11 cellular contexts compared by ENCODE assay signal in the genomic region with DNA sequence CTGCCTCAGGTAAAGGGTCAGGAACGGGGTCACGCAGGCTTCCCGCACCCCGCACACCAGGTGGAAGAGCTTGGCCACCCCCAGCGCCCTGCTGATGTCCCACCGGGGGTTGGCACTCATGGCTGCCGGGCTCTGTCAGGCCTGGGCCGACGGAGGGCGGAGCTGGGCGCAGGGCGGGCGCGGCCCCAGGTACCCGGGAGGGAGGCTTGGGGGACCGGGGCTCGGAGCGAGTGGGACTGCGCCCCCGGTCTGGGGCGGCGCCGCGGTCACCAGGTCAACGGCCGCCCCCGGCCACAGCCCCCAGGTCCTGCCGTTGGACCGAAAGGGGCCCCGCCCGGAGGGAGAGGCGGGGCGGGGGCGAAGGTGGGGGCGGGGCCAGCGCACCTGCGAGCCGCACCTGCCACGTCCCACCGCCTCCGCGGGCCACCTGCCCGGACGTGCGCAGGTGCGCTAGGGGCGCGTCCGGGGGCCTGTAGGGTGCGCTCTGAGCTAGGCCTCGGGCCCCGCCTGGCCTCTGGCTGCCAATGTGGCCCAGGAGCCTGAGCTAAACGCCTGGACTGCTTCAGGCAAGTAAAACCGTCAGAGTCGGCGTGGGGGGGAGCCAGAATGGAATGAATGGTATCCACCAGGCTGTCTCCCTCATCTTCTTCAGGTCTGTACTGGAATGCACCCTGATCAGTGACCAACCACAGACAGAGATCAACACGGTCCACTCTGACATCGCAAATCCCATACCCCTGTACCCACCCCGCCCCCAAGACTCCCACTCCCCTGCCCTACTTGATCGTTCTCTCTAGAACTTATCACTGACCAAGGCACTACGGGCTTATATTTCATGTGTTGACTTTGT. TPM values are rescaled to one million over a fixed set of nuclear protein-coding genes. Genes with fewer than 3 reads are reported as not detected.
A peak's percentile ranks its signal among the peaks of the same experiment; 100 is the strongest.
DNase-seq lines count a peak whose midpoint lies in the region; ATAC-seq and TF ChIP-seq lines count a peak whose summit lies in the region.
"Had no signal": no experiment of that assay in that cellular context is flagged by ENCODE, and none has a peak within 500 bp of the region (broad histone marks: within the 10 kb centered on the region; RNA-seq: fewer than 3 reads in every experiment).

A gene with protein sequence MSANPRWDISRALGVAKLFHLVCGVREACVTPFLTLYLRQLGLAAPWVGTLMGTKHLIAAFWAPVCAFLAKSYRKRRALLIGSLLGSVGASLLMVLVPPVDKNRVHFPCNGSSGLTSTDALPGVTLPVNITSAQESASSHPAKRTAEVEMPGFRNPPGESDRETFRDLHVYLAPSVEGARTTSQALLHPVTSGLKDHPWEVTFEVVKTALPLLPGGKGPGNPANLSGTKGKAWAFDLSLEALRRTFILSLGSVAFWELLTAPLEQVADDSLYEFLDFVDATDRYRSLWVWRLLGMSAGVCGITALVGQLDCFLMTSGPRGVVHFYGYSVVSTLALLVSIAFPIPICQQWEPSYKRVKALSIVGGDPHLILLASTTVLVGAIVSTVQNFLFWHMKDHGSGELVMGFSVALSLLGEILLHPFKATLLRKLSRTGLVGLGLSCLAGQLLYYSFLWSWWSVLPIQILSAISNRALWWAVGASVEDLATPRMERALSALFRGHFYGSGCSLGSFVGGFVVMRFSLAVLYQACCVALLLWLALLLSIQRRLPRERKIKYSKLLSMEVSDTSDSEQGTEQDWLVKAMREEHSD (minus strand): TSS at position 365 of the 850 bp plus-strand sequence. CDS start 245 bp downstream, at position 120.

- TF ChIP-seq CTCF in Calu3 (IDR thresholded peaks at IDR 0.05; ENCODE audit: unreplicated experiment) = no peak

- peak; percentile 63 for DNase-seq in Calu3
- DNase-seq in mesenchymal stem cell = no peak
- DNase-seq in UCSD-AML1 (lab: John Stamatoyannopoulos, UW; ENCODE audit: unreplicated experiment) = no peak
- DNase-seq in HUDEP-2 (lab: John Stamatoyannopoulos, UW; ENCODE audit: unreplicated experiment in 76 of 76) = no peak
- DNase-seq in HCEC 1CT = no peak
- DNase-seq: right lobe of liver had no signal

- no peak within 1 kb of the TSS for H2BK5ac ChIP-seq in mesenchymal stem cell (ENCODE audit: low read depth, low read length, poor library complexity, severe bottlenecking)

- no peak within 1 kb of the TSS for H3K18ac ChIP-seq in mesenchymal stem cell (ENCODE audit: low read depth in 1 of 2, low read length in 2 of 2)

- no peak within 1 kb of the TSS for H4K8ac ChIP-seq in mesenchymal stem cell (ENCODE audit: low read length)

- no peak within 1 kb of the TSS for H2BK15ac ChIP-seq in mesenchymal stem cell (ENCODE audit: low read depth, poor library complexity, severe bottlenecking)

- H3K27me3 ChIP-seq in endocrine pancreas (ENCODE audit: control insufficient read depth, insufficient read depth, low read length) (no peaks in the 10 kb centered on the region), mesenchymal stem cell (ENCODE audit: control insufficient read depth in 1 of 2, insufficient read depth in 1 of 2, low read length in 2 of 2) (peaks cover 17 to 66% of the 10 kb centered on the region in 2 experiments)
- H3K27me3 ChIP-seq: right lobe of liver had no signal

- no peak within 1 kb of the TSS for H3K27ac Mint-ChIP-seq in Calu3 (ENCODE audit: unreplicated experiment)
- H3K27ac Mint-ChIP-seq: activated naive CD8-positive, alpha-beta T cell; T-helper 2 cell treated with Interferon-gamma antibody and Interleukin-4, amounts not matched to agents 5 μg/mL and 100 μg/mL, for 36 hours had no signal

- TF ChIP-seq EP300 in Ishikawa (IDR thresholded peaks at IDR 0.05; ENCODE audit: borderline replicate concordance) = no peak

- H3K36me3 Mint-ChIP-seq in Calu3 (ENCODE audit: insufficient read depth, unreplicated experiment) = no peaks in the 10 kb centered on the region
- H3K36me3 Mint-ChIP-seq: activated naive CD8-positive, alpha-beta T cell had no signal

- CTCF ChIA-PET in Calu3 (lab: Charles Lee) = interaction anchor here (0.6 to 1.0 kb wide), 4 partner anchors 96 to 1075 kb away, joined by 3 to 10 read pairs (median 6); no protein-coding TSS in a partner anchor

- peak within 1 kb of the TSS; percentile 3 for H2AK5ac ChIP-seq in mesenchymal stem cell (ENCODE audit: low read length, severe bottlenecking)

- intact Hi-C loops in Calu3 (cut with micrococcal nuclease; ENCODE audit: unreplicated experiment) = loop anchor here (2.0 kb wide), 1 partner anchor 96 kb away; no protein-coding TSS in a partner anchor

- no peak within 1 kb of the TSS for H3K23ac ChIP-seq in mesenchymal stem cell (ENCODE audit: low read length in 2 of 2)

- no peaks in the 10 kb centered on the region for H3K27me3 Mint-ChIP-seq in Calu3 (ENCODE audit: unreplicated experiment)
- H3K27me3 Mint-ChIP-seq: activated naive CD8-positive, alpha-beta T cell had no signal

- H3K4ac ChIP-seq in mesenchymal stem cell (ENCODE audit: low read depth in 1 of 2, low read length in 2 of 2) = no peak within 1 kb of the TSS

- no peaks in the 10 kb centered on the region for H3K9me3 Mint-ChIP-seq in Calu3 (ENCODE audit: low read depth, unreplicated experiment)
- H3K9me3 Mint-ChIP-seq: T-helper 2 cell treated with Interferon-gamma antibody and Interleukin-4, amounts not matched to agents 5 μg/mL and 100 μg/mL, for 36 hours had no signal

- H3K4me1 ChIP-seq in endocrine pancreas (ENCODE audit: control insufficient read depth, insufficient read depth, low read length) (no peaks in the 10 kb centered on the region), mesenchymal stem cell (ENCODE audit: control insufficient read depth, insufficient read depth, low read depth, low read length) (peaks cover 23% of the 10 kb centered on the region)

- no peak within 1 kb of the TSS for H4K91ac ChIP-seq in mesenchymal stem cell (ENCODE audit: low read length)

- no peaks in the 10 kb centered on the region for H3K79me1 ChIP-seq in mesenchymal stem cell (replicated peaks; ENCODE audit: low read length, poor library complexity, severe bottlenecking)

- H3K9ac ChIP-seq in endocrine pancreas (ENCODE audit: control insufficient read depth, insufficient read depth, low read length) (peak within 1 kb of the TSS; percentile 19), mesenchymal stem cell (ENCODE audit: low read length) (no peak within 1 kb of the TSS)

- no peak for ATAC-seq in GM18858 (IDR thresholded peaks at IDR 0.05; ENCODE audit: unreplicated experiment)

- peak within 1 kb of the TSS; percentile 43 for H3K4me3 Mint-ChIP-seq in Calu3 (ENCODE audit: low read depth, unreplicated experiment)
- H3K4me3 Mint-ChIP-seq: activated naive CD8-positive, alpha-beta T cell; T-helper 2 cell treated with Interferon-gamma antibody and Interleukin-4, amounts not matched to agents 5 μg/mL and 100 μg/mL, for 36 hours had no signal

- H3K27ac ChIP-seq in mesenchymal stem cell (ENCODE audit: low read length, poor library complexity, severe bottlenecking) = no peak within 1 kb of the TSS
- H3K27ac ChIP-seq: right lobe of liver had no signal

- no TSS peak for BruUV-seq in Calu3 (replicated peaks; lab: Mats Ljungman, UMichigan)

- WGBS in mesenchymal stem cell = 10% methylated on average over 38 of the region's 61 CpGs

- H3K4me2 ChIP-seq in mesenchymal stem cell (ENCODE audit: low read length, poor library complexity, severe bottlenecking) = peak within 1 kb of the TSS; percentile 68

- H2BK120ac ChIP-seq in mesenchymal stem cell (ENCODE audit: low read depth, low read length) = no peak within 1 kb of the TSS

- peak; percentile 72 for TF ChIP-seq RAD21 in Ishikawa (IDR thresholded peaks at IDR 0.05; ENCODE audit: low read depth)

- H3K4me3 ChIP-seq in endocrine pancreas (ENCODE audit: control insufficient read depth, insufficient read depth, low read length) (no peak within 1 kb of the TSS), mesenchymal stem cell (ENCODE audit: insufficient read depth in 1 of 2, low read depth in 1 of 2, low read length in 2 of 2) (peak within 1 kb of the TSS in 1 of 2 experiments; percentile 30)
- H3K4me3 ChIP-seq: right lobe of liver had no signal

- no peak within 1 kb of the TSS for H2AFZ ChIP-seq in mesenchymal stem cell (ENCODE audit: low read depth, low read length)

- no peak within 1 kb of the TSS for H3K14ac ChIP-seq in mesenchymal stem cell (ENCODE audit: low read length in 2 of 2)

- H3K4me1 Mint-ChIP-seq in Calu3 (ENCODE audit: low read depth, unreplicated experiment) = no peaks in the 10 kb centered on the region

- H3K9me3 ChIP-seq in endocrine pancreas (ENCODE audit: control insufficient read depth, low read length) (no peaks in the 10 kb centered on the region), mesenchymal stem cell (ENCODE audit: control insufficient read depth, low read length) (no peaks in the 10 kb centered on the region)
- H3K9me3 ChIP-seq: right lobe of liver had no signal

- no peak within 1 kb of the TSS for H2BK12ac ChIP-seq in mesenchymal stem cell (ENCODE audit: low read length in 2 of 2)

- no peaks in the 10 kb centered on the region for H3K36me3 ChIP-seq in endocrine pancreas (ENCODE audit: control insufficient read depth, insufficient read depth, low read length)
- H3K36me3 ChIP-seq in mesenchymal stem cell (ENCODE audit: control insufficient read depth in 1 of 2, insufficient read depth in 2 of 2, low read depth in 1 of 2, low read length in 2 of 2) = no peaks in the 10 kb centered on the region
- H3K36me3 ChIP-seq: right lobe of liver had no signal

TF ChIP-seq in Ishikawa, 13 proteins besides CTCF, POLR2A, EP300 and RAD21 (continues in another document):
- TF ChIP-seq, protein P1, sequence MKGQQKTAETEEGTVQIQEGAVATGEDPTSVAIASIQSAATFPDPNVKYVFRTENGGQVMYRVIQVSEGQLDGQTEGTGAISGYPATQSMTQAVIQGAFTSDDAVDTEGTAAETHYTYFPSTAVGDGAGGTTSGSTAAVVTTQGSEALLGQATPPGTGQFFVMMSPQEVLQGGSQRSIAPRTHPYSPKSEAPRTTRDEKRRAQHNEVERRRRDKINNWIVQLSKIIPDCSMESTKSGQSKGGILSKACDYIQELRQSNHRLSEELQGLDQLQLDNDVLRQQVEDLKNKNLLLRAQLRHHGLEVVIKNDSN (IDR thresholded peaks at IDR 0.05) = peak; percentile 32; the same call in 1 of the 2 replicates
- no peak for TF ChIP-seq TEAD4 (IDR thresholded peaks at IDR 0.05)
- TF ChIP-seq TCF12 (IDR thresholded peaks at IDR 0.05; ENCODE audit: low read depth) = peak; percentile 63; the same call in 1 of the 2 replicates
- peak; percentile 68 for TF ChIP-seq EGR1 (IDR thresholded peaks at IDR 0.05)
- TF ChIP-seq ZBTB7A (IDR thresholded peaks at IDR 0.05; ENCODE audit: low read depth) = no peak
- TF ChIP-seq FOXM1 (IDR thresholded peaks at IDR 0.05; ENCODE audit: borderline replicate concordance, low read depth) = no peak
- no peak for TF ChIP-seq CREB1 (IDR thresholded peaks at IDR 0.05; ENCODE audit: low read depth)
- no peak for TF ChIP-seq CEBPB (IDR thresholded peaks at IDR 0.05)
- peak; percentile 71; the same call in 1 of the 2 replicates for TF ChIP-seq YY1 (IDR thresholded peaks at IDR 0.05; ENCODE audit: low read depth)

RNA-seq across cellular contexts. Expression of the gene that starts here (rescaled TPM):
- 0.21 and 0.44 TPM in 2 replicates for total RNA-seq in Calu3 (2022)
- not detected for polyA plus RNA-seq in mesenchymal stem cell (2013, experiment 1 of 2)
- polyA plus RNA-seq in mesenchymal stem cell (2013, experiment 2 of 2) = not detected
- total RNA-seq: right lobe of liver had no signal

Comparison
In these comparisons a context has a peak if more than half of its experiments do, and no peak if none do; other contexts are left out.
1. Peak in DNase-seq in Calu3; RNA of the gene not detected or under 1 TPM.